1 cellular context compared by ENCODE assay signal in genomic region chr10:114363745-114364460, GRCh38.
TF ChIP-seq lines count a peak whose summit lies in the region.

No MANE protein-coding gene starts in this region.

TF ChIP-seq in GM23338, 12 proteins besides CTCF, POLR2A, EP300 and RAD21 (continued from another document):
- TF ChIP-seq, protein P1, sequence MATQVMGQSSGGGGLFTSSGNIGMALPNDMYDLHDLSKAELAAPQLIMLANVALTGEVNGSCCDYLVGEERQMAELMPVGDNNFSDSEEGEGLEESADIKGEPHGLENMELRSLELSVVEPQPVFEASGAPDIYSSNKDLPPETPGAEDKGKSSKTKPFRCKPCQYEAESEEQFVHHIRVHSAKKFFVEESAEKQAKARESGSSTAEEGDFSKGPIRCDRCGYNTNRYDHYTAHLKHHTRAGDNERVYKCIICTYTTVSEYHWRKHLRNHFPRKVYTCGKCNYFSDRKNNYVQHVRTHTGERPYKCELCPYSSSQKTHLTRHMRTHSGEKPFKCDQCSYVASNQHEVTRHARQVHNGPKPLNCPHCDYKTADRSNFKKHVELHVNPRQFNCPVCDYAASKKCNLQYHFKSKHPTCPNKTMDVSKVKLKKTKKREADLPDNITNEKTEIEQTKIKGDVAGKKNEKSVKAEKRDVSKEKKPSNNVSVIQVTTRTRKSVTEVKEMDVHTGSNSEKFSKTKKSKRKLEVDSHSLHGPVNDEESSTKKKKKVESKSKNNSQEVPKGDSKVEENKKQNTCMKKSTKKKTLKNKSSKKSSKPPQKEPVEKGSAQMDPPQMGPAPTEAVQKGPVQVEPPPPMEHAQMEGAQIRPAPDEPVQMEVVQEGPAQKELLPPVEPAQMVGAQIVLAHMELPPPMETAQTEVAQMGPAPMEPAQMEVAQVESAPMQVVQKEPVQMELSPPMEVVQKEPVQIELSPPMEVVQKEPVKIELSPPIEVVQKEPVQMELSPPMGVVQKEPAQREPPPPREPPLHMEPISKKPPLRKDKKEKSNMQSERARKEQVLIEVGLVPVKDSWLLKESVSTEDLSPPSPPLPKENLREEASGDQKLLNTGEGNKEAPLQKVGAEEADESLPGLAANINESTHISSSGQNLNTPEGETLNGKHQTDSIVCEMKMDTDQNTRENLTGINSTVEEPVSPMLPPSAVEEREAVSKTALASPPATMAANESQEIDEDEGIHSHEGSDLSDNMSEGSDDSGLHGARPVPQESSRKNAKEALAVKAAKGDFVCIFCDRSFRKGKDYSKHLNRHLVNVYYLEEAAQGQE (IDR thresholded peaks at IDR 0.05; ENCODE audit: unreplicated experiment): no peak
- TF ChIP-seq NANOG (IDR thresholded peaks at IDR 0.05; ENCODE audit: borderline replicate concordance) (no peak), POLR2AphosphoS5 (IDR thresholded peaks at IDR 0.05; ENCODE audit: low read depth) (no peak), EZH2 (IDR thresholded peaks at IDR 0.05; ENCODE audit: low read depth, unreplicated experiment) (no peak), ZNF331 (CRISPR knock-in tag; IDR thresholded peaks at IDR 0.05; ENCODE audit: low read depth) (no peak), ZNF462 (CRISPR knock-in tag; IDR thresholded peaks at IDR 0.05) (no peak), ZNF114 (CRISPR knock-in tag; IDR thresholded peaks at IDR 0.05) (no peak), EZH2phosphoT487 (IDR thresholded peaks at IDR 0.05; ENCODE audit: unreplicated experiment) (no peak), STAT1 (IDR thresholded peaks at IDR 0.05; ENCODE audit: unreplicated experiment) (no peak)
TF ChIP-seq in GM23338: peak in this region for 0.
